ENCODE assay signal across 18 cellular contexts in genomic region chr10:123139165-123139520, GRCh38. TPM values are rescaled to one million over a fixed set of nuclear protein-coding genes. Genes with fewer than 3 reads are reported as not detected.
DNase-seq lines count a peak whose midpoint lies in the region; ATAC-seq, FAIRE-seq and TF ChIP-seq lines count a peak whose summit lies in the region.
"Had no signal": no experiment of that assay in that cellular context is flagged by ENCODE, and none has a peak within 500 bp of the region (broad histone marks: within the 10 kb centered on the region; RNA-seq: fewer than 3 reads in every experiment).

No MANE protein-coding gene starts in this region.

- no peak overlapping the region for H3K27ac Mint-ChIP-seq in activated CD4-positive, alpha-beta memory T cell treated with anti-CD3 and anti-CD28 coated beads for 36 hours
- H3K27ac Mint-ChIP-seq in activated CD4-positive, alpha-beta memory T cell treated with anti-CD3 and anti-CD28 coated beads, Interleukin-2, amount 10 ng/mL, durations not matched to agents 7 days and 5 days: no peak overlapping the region
- peak overlapping the region; percentile 92 for H3K27ac Mint-ChIP-seq in progenitor cell of endocrine pancreas
- H3K27ac Mint-ChIP-seq: activated naive CD8-positive, alpha-beta T cell treated with anti-CD3 and anti-CD28 coated beads, Interleukin-2, amount 10 ng/mL, durations not matched to agents 7 days and 5 days had no signal

- POLR2A ChIA-PET in activated CD4-positive, alpha-beta memory T cell treated with anti-CD3 and anti-CD28 coated beads for 36 hours (lab: Charles Lee): interaction anchor here (1.5 kb wide), 1 partner anchor 11 kb away, joined by 4 read pairs; no protein-coding TSS in a partner anchor
- POLR2A ChIA-PET in activated CD4-positive, alpha-beta memory T cell treated with anti-CD3 and anti-CD28 coated beads, Interleukin-2, amount 10 ng/mL, durations not matched to agents 7 days and 5 days (lab: Charles Lee): interaction anchor here (3.7 kb wide), 1 partner anchor 12 kb away, joined by 27 read pairs; no protein-coding TSS in a partner anchor
- POLR2A ChIA-PET in HCT116 (lab: Charles Lee): interaction anchor here (1.3 kb wide), 1 partner anchor 16 kb away, joined by 4 read pairs; no protein-coding TSS in a partner anchor
- POLR2A ChIA-PET in H1 (lab: Charles Lee; ENCODE audit: partially characterized antibody): interaction anchor here (0.8 to 3.4 kb wide), 3 partner anchors 10 to 12 kb away, joined by 3 to 37 read pairs (median 3); partner anchors contain the start of gene HMX2

- H3K79me2 ChIP-seq in HCT116 (ENCODE audit: insufficient read depth, low read length) (no peaks in the 10 kb centered on the region), H1 (ENCODE audit: control insufficient read depth in 1 of 2, insufficient read depth in 2 of 2, low read length in 2 of 2) (no peaks in the 10 kb centered on the region)

- TF ChIP-seq RAD21 in HCT116 (IDR thresholded peaks at IDR 0.05; ENCODE audit: low read depth): no peak
- no peak for TF ChIP-seq RAD21 in H1 (IDR thresholded peaks at IDR 0.05 in 1 of 2, conservative IDR thresholded peaks at IDR 0.05 in 1 of 2; ENCODE audit: low read depth in 2 of 2, low read length in 2 of 2)

- H3K27ac ChIP-seq in HCT116 (ENCODE audit: low read depth, low read length) (peak overlapping the region; percentile 31; the same call in 1 of the 2 replicates), H1 (ENCODE audit: low read depth, low read length) (no peak overlapping the region)
- H3K27ac ChIP-seq: gastroesophageal sphincter, transverse colon had no signal

- peaks cover 2% of the 10 kb centered on the region for H3K36me3 Mint-ChIP-seq in activated CD4-positive, alpha-beta memory T cell treated with anti-CD3 and anti-CD28 coated beads for 36 hours
- peaks cover 11% of the 10 kb centered on the region for H3K36me3 Mint-ChIP-seq in activated CD4-positive, alpha-beta memory T cell treated with anti-CD3 and anti-CD28 coated beads, Interleukin-2, amount 10 ng/mL, durations not matched to agents 7 days and 5 days (ENCODE audit: low read depth)
- no peaks in the 10 kb centered on the region for H3K36me3 Mint-ChIP-seq in progenitor cell of endocrine pancreas (ENCODE audit: insufficient read depth)
- H3K36me3 Mint-ChIP-seq: activated naive CD8-positive, alpha-beta T cell treated with anti-CD3 and anti-CD28 coated beads, Interleukin-2, amount 10 ng/mL, durations not matched to agents 7 days and 5 days had no signal

- H3K27me3 ChIP-seq in HCT116 (ENCODE audit: insufficient read depth, low read length) (no peaks in the 10 kb centered on the region), H1 (replicated peaks in 1 of 4; ENCODE audit: control insufficient read depth in 3 of 4, extremely low read depth in 1 of 4, insufficient read depth in 3 of 4, low read length in 3 of 4) (peaks cover 86 to 100% (median 98%) of the 10 kb centered on the region in 4 experiments)

- H4K91ac ChIP-seq in H1 (replicated peaks; ENCODE audit: insufficient read length, low read length): no peak overlapping the region

- no peak for ATAC-seq in HCT116
- no peak for ATAC-seq in GM19351 (IDR thresholded peaks at IDR 0.05; ENCODE audit: unreplicated experiment)
- ATAC-seq: gastroesophageal sphincter had no signal

- H2AFZ ChIP-seq in HCT116 (ENCODE audit: low read depth, low read length, poor library complexity, severe bottlenecking) (no peak overlapping the region), H1 (ENCODE audit: low read length) (no peak overlapping the region)

- 6% methylated on average over 7 of the region's 7 CpGs; no CpG with 5 or more reads in 1 of the 2 experiments for WGBS in H1 (ENCODE audit: extremely low coverage in 1 of 2, insufficient coverage in 1 of 2, insufficient read length in 1 of 2, insufficient replicate concordance in 2 of 2, low coverage in 1 of 2, low lambda C conversion rate in 2 of 2, missing lambda C conversion rate in 1 of 2), 2 experiments

- H4K5ac ChIP-seq in H1 (ENCODE audit: insufficient read length, low read depth, low read length): no peak overlapping the region

- H2AK5ac ChIP-seq in H1 (ENCODE audit: low read depth, low read length): no peak overlapping the region

- H2BK5ac ChIP-seq in H1 (ENCODE audit: low read depth, low read length): no peak overlapping the region

- TF ChIP-seq POLR2A in HCT116 (IDR thresholded peaks at IDR 0.05; ENCODE audit: borderline replicate concordance, extremely low read depth, insufficient read depth, insufficient read length) (no peak), H1 (IDR thresholded peaks at IDR 0.05; ENCODE audit: control extremely low read depth in 1 of 2, low read depth in 2 of 2, low read length in 2 of 2) (no peak)

- H2BK15ac ChIP-seq in H1 (ENCODE audit: low read length): no peak overlapping the region

- H3K18ac ChIP-seq in H1 (ENCODE audit: extremely low read depth, low read length): 0 out of 2 replicates have a peak overlapping the region, but pooled peaks have one; percentile 9

- CTCF ChIA-PET in activated CD4-positive, alpha-beta memory T cell treated with anti-CD3 and anti-CD28 coated beads for 36 hours (lab: Charles Lee): interaction anchor here (2.8 kb wide), 1 partner anchor 12 kb away, joined by 22 read pairs; no protein-coding TSS in a partner anchor
- CTCF ChIA-PET in activated CD4-positive, alpha-beta memory T cell treated with anti-CD3 and anti-CD28 coated beads, Interleukin-2, amount 10 ng/mL, durations not matched to agents 7 days and 5 days (lab: Charles Lee): interaction anchor here (0.7 to 3.7 kb wide), 2 partner anchors 11 to 378 kb away, joined by 3 to 21 read pairs; no protein-coding TSS in a partner anchor
- CTCF ChIA-PET in HCT116 (lab: Charles Lee): no interaction called here
- CTCF ChIA-PET in H1 (lab: Charles Lee; ENCODE audit: partially characterized antibody): interaction anchor here (1.0 to 4.4 kb wide), 6 partner anchors 12 to 96 kb away, joined by 3 to 37 read pairs (median 5); partner anchors contain the start of gene BUB3

- H3K56ac ChIP-seq in H1 (replicated peaks; ENCODE audit: insufficient read length, low read depth, low read length): no peak overlapping the region

- intact Hi-C loops in activated CD4-positive, alpha-beta memory T cell treated with anti-CD3 and anti-CD28 coated beads for 36 hours (cut with micrococcal nuclease): loop anchor here (10.0 kb wide), 1 partner anchor 1306 kb away; no protein-coding TSS in a partner anchor
- intact Hi-C loops in HCT116 (cut with micrococcal nuclease): no loop called here

- RAD21 ChIA-PET in HCT116 (lab: Charles Lee; ENCODE audit: low non-redundant PET in 1 of 2, low total read pairs in 2 of 2, uncharacterized antibody in 2 of 2, unreplicated experiment in 2 of 2): no interaction called here

- no peak overlapping the region for H3K4ac ChIP-seq in H1 (replicated peaks; ENCODE audit: insufficient read length, low read depth, low read length)

- H3K9me2 ChIP-seq in HCT116 (ENCODE audit: insufficient read depth): no peaks in the 10 kb centered on the region

- no peak overlapping the region for H3K23ac ChIP-seq in H1 (ENCODE audit: insufficient read length)

- BruUV-seq in HCT116 (replicated peaks; lab: Mats Ljungman, UMichigan): no TSS peak

- H3K14ac ChIP-seq in H1 (ENCODE audit: insufficient read length): no peak overlapping the region

- H3K4me3 Mint-ChIP-seq in activated CD4-positive, alpha-beta memory T cell treated with anti-CD3 and anti-CD28 coated beads for 36 hours: peak overlapping the region; percentile 18
- H3K4me3 Mint-ChIP-seq in activated CD4-positive, alpha-beta memory T cell treated with anti-CD3 and anti-CD28 coated beads, Interleukin-2, amount 10 ng/mL, durations not matched to agents 7 days and 5 days: no peak overlapping the region
- H3K4me3 Mint-ChIP-seq in progenitor cell of endocrine pancreas (ENCODE audit: low read depth): peak overlapping the region; percentile 66

- FAIRE-seq in H1 (lab: Jason Lieb, UNC): no peak

- H3K4me3 ChIP-seq in HCT116 (replicated peaks in 1 of 2; ENCODE audit: low read depth in 1 of 2, low read length in 2 of 2) (peak overlapping the region; percentile 45 to 57), H1 (ENCODE audit: extremely low read depth in 1 of 4, insufficient read depth in 2 of 4, low read depth in 3 of 4, low read length in 4 of 4) (peak overlapping the region in 3 of 4 experiments; percentile 1 to 50 (median 25); a peak in 4 of 8 replicates)
- H3K4me3 ChIP-seq: gastroesophageal sphincter had no signal

- H3K4me1 ChIP-seq in HCT116 (ENCODE audit: control insufficient read depth in 1 of 2, insufficient read depth in 2 of 2, low read length in 2 of 2): peaks cover 5 to 8% of the 10 kb centered on the region in 2 experiments; a peak in 1 of 4 replicates
- H3K4me1 ChIP-seq in H1 (replicated peaks in 1 of 4; ENCODE audit: control insufficient read depth in 3 of 4, insufficient read depth in 4 of 4, low read length in 3 of 4): peaks cover 2 to 44% (median 29%) of the 10 kb centered on the region in 4 experiments

- peaks cover 34% of the 10 kb centered on the region for H3K4me1 Mint-ChIP-seq in activated CD4-positive, alpha-beta memory T cell treated with anti-CD3 and anti-CD28 coated beads for 36 hours (ENCODE audit: low read depth)
- H3K4me1 Mint-ChIP-seq in activated CD4-positive, alpha-beta memory T cell treated with anti-CD3 and anti-CD28 coated beads, Interleukin-2, amount 10 ng/mL, durations not matched to agents 7 days and 5 days: peaks cover 32% of the 10 kb centered on the region
- peaks cover 18% of the 10 kb centered on the region for H3K4me1 Mint-ChIP-seq in progenitor cell of endocrine pancreas (ENCODE audit: low read depth)

- H2BK12ac ChIP-seq in H1 (ENCODE audit: low read depth, low read length): 0 out of 2 replicates have a peak overlapping the region, but pooled peaks have one; percentile 18

- H3K4me2 ChIP-seq in HCT116 (ENCODE audit: low read length): peak overlapping the region; percentile 66
- H3K4me2 ChIP-seq in H1 (ENCODE audit: insufficient read depth in 1 of 2, low read depth in 2 of 2, low read length in 2 of 2): peak overlapping the region; percentile 62 to 67

- peaks cover 14% of the 10 kb centered on the region; the same call in 1 of the 2 replicates for H3K23me2 ChIP-seq in H1 (ENCODE audit: low read depth, low read length)

- no peak overlapping the region for H2BK20ac ChIP-seq in H1 (ENCODE audit: low read length)

- no peaks in the 10 kb centered on the region for H3K36me3 ChIP-seq in HCT116 (ENCODE audit: control insufficient read depth in 1 of 2, insufficient read depth in 2 of 2, low read length in 2 of 2)
- H3K36me3 ChIP-seq in H1 (ENCODE audit: control insufficient read depth in 2 of 4, insufficient read depth in 4 of 4, low read length in 3 of 4): no peaks in the 10 kb centered on the region; a peak in 1 of 8 replicates
- H3K36me3 ChIP-seq: gastroesophageal sphincter, transverse colon had no signal

- H2BK120ac ChIP-seq in H1 (replicated peaks; ENCODE audit: low read depth, low read length): no peak overlapping the region

- TF ChIP-seq CTCF in HCT116 (IDR thresholded peaks at IDR 0.05 in 2 of 3, conservative IDR thresholded peaks at IDR 0.05 in 1 of 3; ENCODE audit: borderline replicate concordance in 1 of 3, insufficient read depth in 1 of 3, low read depth in 2 of 3, low read length in 2 of 3) (no peak), H1 (IDR thresholded peaks at IDR 0.05; ENCODE audit: control extremely low read depth in 1 of 3, insufficient read depth in 1 of 3, low read depth in 1 of 3, low read length in 3 of 3) (no peak), progenitor cell of endocrine pancreas (IDR thresholded peaks at IDR 0.05; ENCODE audit: unreplicated experiment) (no peak)

- TF ChIP-seq EP300 in H1 (IDR thresholded peaks at IDR 0.05; ENCODE audit: borderline replicate concordance in 1 of 2, low read depth in 2 of 2, low read length in 2 of 2): no peak

- peaks cover 75% of the 10 kb centered on the region for H3K27me3 Mint-ChIP-seq in activated CD4-positive, alpha-beta memory T cell treated with anti-CD3 and anti-CD28 coated beads for 36 hours
- H3K27me3 Mint-ChIP-seq in activated CD4-positive, alpha-beta memory T cell treated with anti-CD3 and anti-CD28 coated beads, Interleukin-2, amount 10 ng/mL, durations not matched to agents 7 days and 5 days: peaks cover 82% of the 10 kb centered on the region
- H3K27me3 Mint-ChIP-seq in progenitor cell of endocrine pancreas: peaks cover 85% of the 10 kb centered on the region

- no peaks in the 10 kb centered on the region for H3K9me3 Mint-ChIP-seq in activated CD4-positive, alpha-beta memory T cell treated with anti-CD3 and anti-CD28 coated beads for 36 hours
- no peaks in the 10 kb centered on the region for H3K9me3 Mint-ChIP-seq in activated CD4-positive, alpha-beta memory T cell treated with anti-CD3 and anti-CD28 coated beads, Interleukin-2, amount 10 ng/mL, durations not matched to agents 7 days and 5 days
- H3K9me3 Mint-ChIP-seq in progenitor cell of endocrine pancreas (ENCODE audit: low read depth): no peaks in the 10 kb centered on the region
- H3K9me3 Mint-ChIP-seq: activated naive CD8-positive, alpha-beta T cell treated with anti-CD3 and anti-CD28 coated beads, Interleukin-2, amount 10 ng/mL, durations not matched to agents 7 days and 5 days had no signal

- H3K9me3 ChIP-seq in HCT116 (ENCODE audit: control insufficient read depth in 1 of 2, insufficient read depth in 1 of 2, low read depth in 1 of 2, low read length in 2 of 2): no peaks in the 10 kb centered on the region
- H3K9me3 ChIP-seq in H1 (ENCODE audit: insufficient read depth in 2 of 2, low read depth in 1 of 2, low read length in 1 of 2): no peaks in the 10 kb centered on the region
- H3K9me3 ChIP-seq: gastroesophageal sphincter, transverse colon had no signal

- H3K79me1 ChIP-seq in H1 (ENCODE audit: low read depth, low read length): no peaks in the 10 kb centered on the region

- H4K20me1 ChIP-seq in HCT116 (ENCODE audit: insufficient read depth): no peaks in the 10 kb centered on the region
- H4K20me1 ChIP-seq in H1 (replicated peaks in 1 of 2; ENCODE audit: control insufficient read depth in 1 of 2, insufficient read depth in 2 of 2, low read length in 2 of 2): peaks cover 11 to 29% of the 10 kb centered on the region in 2 experiments

- H3K9ac ChIP-seq in HCT116 (ENCODE audit: low read length) (peak overlapping the region; percentile 4; the same call in 1 of the 2 replicates), H1 (replicated peaks in 1 of 4; ENCODE audit: extremely low read depth in 1 of 4, low read depth in 3 of 4, low read length in 3 of 4) (no peak overlapping the region)

- no peak overlapping the region for H4K8ac ChIP-seq in H1 (ENCODE audit: extremely low read depth, insufficient read depth, low read length)

- no peak for DNase-seq in activated CD4-positive, alpha-beta memory T cell treated with anti-CD3 and anti-CD28 coated beads for 36 hours
- no peak for DNase-seq in activated CD4-positive, alpha-beta memory T cell treated with anti-CD3 and anti-CD28 coated beads, Interleukin-2, amount 10 ng/mL, durations not matched to agents 7 days and 5 days
- no peak for DNase-seq in HCT116 (ENCODE audit: low read depth, low spot score)
- no peak for DNase-seq in H1 (ENCODE audit: low read depth in 1 of 2, low spot score in 2 of 2)
- DNase-seq in progenitor cell of endocrine pancreas (ENCODE audit: low spot score, unreplicated experiment): no peak
- no peak for DNase-seq in 8988T
- no peak for DNase-seq in GM19240 (ENCODE audit: insufficient read length, low spot score)
- DNase-seq: activated CD4-positive, CD25-positive, alpha-beta regulatory T cell treated with anti-CD3 and anti-CD28 coated beads, Interleukin-2, amount 50 U/mL, for 72 hours; activated naive CD8-positive, alpha-beta T cell treated with anti-CD3 and anti-CD28 coated beads, Interleukin-2, amount 10 ng/mL, durations not matched to agents 7 days and 5 days; dermis blood vessel endothelial cell; NCI-H2029; SIG-M5 had no signal

RNA-seq across cellular contexts. Expression of gene HMX3, which starts 3.4 kb away (rescaled TPM):
- total RNA-seq in activated CD4-positive, alpha-beta memory T cell treated with anti-CD3 and anti-CD28 coated beads for 36 hours: under 1 TPM; 0.19 to 0.24 TPM
- not detected for total RNA-seq in activated CD4-positive, alpha-beta memory T cell treated with anti-CD3 and anti-CD28 coated beads, Interleukin-2, amount 10 ng/mL, durations not matched to agents 7 days and 5 days
- total RNA-seq in HCT116 (2021; ENCODE audit: unreplicated experiment) (not detected), progenitor cell of endocrine pancreas (not detected in 2 replicates)
- not detected in 2 replicates for polyA plus RNA-seq in HCT116 (2012)
- total RNA-seq in H1 (2021; fragmentation: NEBNext Ultra II Directional; extraction: Animal tissue kit (Norgen Biotek cat#: 25700)): 0.27 TPM in 1 of 2 replicates, not detected in the other
- polyA plus RNA-seq in H1 (2011; rRNA removed): 0.05 and 0.25 TPM in 2 replicates
- polyA plus RNA-seq in H1 (2011; cell fraction: cytosol; rRNA removed): 0.17 TPM
- polyA plus RNA-seq in H1 (2011; cell fraction: nucleus; rRNA removed): 0.16 TPM
- polyA plus RNA-seq in H1 (2012, experiment 1 of 2): 0.16 TPM in 1 of 4 replicates, not detected in the others
- not detected for polyA plus RNA-seq in H1 (2012, experiment 2 of 2)
- polyA plus RNA-seq in H1 (2013, experiment 1 of 2): 0.14 TPM
- polyA plus RNA-seq in H1 (2013, experiment 2 of 2): 0.11 TPM
- not detected in 2 replicates for polyA minus RNA-seq in H1 (2011; rRNA and poly(A)+ RNA removed)
- not detected for polyA minus RNA-seq in H1 (2011; cell fraction: cytosol; rRNA and poly(A)+ RNA removed)
- polyA minus RNA-seq in H1 (2011; cell fraction: nucleus; rRNA and poly(A)+ RNA removed): not detected
- total RNA-seq: activated naive CD8-positive, alpha-beta T cell treated with anti-CD3 and anti-CD28 coated beads, Interleukin-2, amount 10 ng/mL, durations not matched to agents 7 days and 5 days; dermis blood vessel endothelial cell; lower leg skin; T-helper 2 cell treated with Interferon-gamma antibody and Interleukin-4, amounts not matched to agents 100 ng/mL and 5 ng/mL, for 36 hours had no signal
- polyA plus RNA-seq: esophagus had no signal

RNA-seq across cellular contexts. Expression of gene HMX2, which starts 8.8 kb away (rescaled TPM):
- total RNA-seq in activated CD4-positive, alpha-beta memory T cell treated with anti-CD3 and anti-CD28 coated beads for 36 hours: under 1 TPM; 0.31 to 0.43 TPM
- total RNA-seq in activated CD4-positive, alpha-beta memory T cell treated with anti-CD3 and anti-CD28 coated beads, Interleukin-2, amount 10 ng/mL, durations not matched to agents 7 days and 5 days: not detected
- not detected for total RNA-seq in HCT116 (2021; ENCODE audit: unreplicated experiment)
- polyA plus RNA-seq in HCT116 (2012): not detected in 2 replicates
- 1.3 and 2.0 TPM in 2 replicates for total RNA-seq in H1 (2021; fragmentation: NEBNext Ultra II Directional; extraction: Animal tissue kit (Norgen Biotek cat#: 25700))
- 2.2 and 2.7 TPM in 2 replicates for polyA plus RNA-seq in H1 (2011; rRNA removed)
- 1.1 TPM for polyA plus RNA-seq in H1 (2011; cell fraction: cytosol; rRNA removed)
- 0.97 TPM for polyA plus RNA-seq in H1 (2011; cell fraction: nucleus; rRNA removed)
- 0.64 to 1.5 TPM (median 1.2 TPM) in 4 replicates for polyA plus RNA-seq in H1 (2012, experiment 1 of 2)
- 1.3 TPM for polyA plus RNA-seq in H1 (2012, experiment 2 of 2)
- polyA plus RNA-seq in H1 (2013, experiment 1 of 2): 5.4 TPM
- 5.4 TPM for polyA plus RNA-seq in H1 (2013, experiment 2 of 2)
- 0.17 and 0.35 TPM in 2 replicates for polyA minus RNA-seq in H1 (2011; rRNA and poly(A)+ RNA removed)
- polyA minus RNA-seq in H1 (2011; cell fraction: cytosol; rRNA and poly(A)+ RNA removed): 1.8 TPM
- 0.90 TPM for polyA minus RNA-seq in H1 (2011; cell fraction: nucleus; rRNA and poly(A)+ RNA removed)
- total RNA-seq in progenitor cell of endocrine pancreas: not detected in 2 replicates
- total RNA-seq: activated naive CD8-positive, alpha-beta T cell treated with anti-CD3 and anti-CD28 coated beads, Interleukin-2, amount 10 ng/mL, durations not matched to agents 7 days and 5 days; dermis blood vessel endothelial cell; gastroesophageal sphincter; lower leg skin; T-helper 2 cell treated with Interferon-gamma antibody and Interleukin-4, amounts not matched to agents 100 ng/mL and 5 ng/mL, for 36 hours had no signal

RNA-seq across cellular contexts. Expression of gene BUB3, which starts 15.1 kb away (rescaled TPM):
- total RNA-seq in activated CD4-positive, alpha-beta memory T cell treated with anti-CD3 and anti-CD28 coated beads for 36 hours: 100 to 1,000 TPM; 259 to 265 TPM
- total RNA-seq in activated CD4-positive, alpha-beta memory T cell treated with anti-CD3 and anti-CD28 coated beads, Interleukin-2, amount 10 ng/mL, durations not matched to agents 7 days and 5 days: 100 to 1,000 TPM; 266 to 275 TPM
- total RNA-seq in HCT116 (2021; ENCODE audit: unreplicated experiment) (271 TPM), progenitor cell of endocrine pancreas (92.3 and 93.2 TPM in 2 replicates)
- 413 and 417 TPM in 2 replicates for polyA plus RNA-seq in HCT116 (2012)
- 184 and 207 TPM in 2 replicates for total RNA-seq in H1 (2021; fragmentation: NEBNext Ultra II Directional; extraction: Animal tissue kit (Norgen Biotek cat#: 25700))
- 183 and 187 TPM in 2 replicates for polyA plus RNA-seq in H1 (2011; rRNA removed)
- 273 TPM for polyA plus RNA-seq in H1 (2011; cell fraction: cytosol; rRNA removed)
- 335 TPM for polyA plus RNA-seq in H1 (2011; cell fraction: nucleus; rRNA removed)
- polyA plus RNA-seq in H1 (2012, experiment 1 of 2): 205 to 238 TPM (median 210 TPM) in 4 replicates
- polyA plus RNA-seq in H1 (2012, experiment 2 of 2): 23.6 TPM
- polyA plus RNA-seq in H1 (2013, experiment 1 of 2): 139 TPM
- polyA plus RNA-seq in H1 (2013, experiment 2 of 2): 140 TPM
- polyA minus RNA-seq in H1 (2011; rRNA and poly(A)+ RNA removed): 387 and 444 TPM in 2 replicates
- polyA minus RNA-seq in H1 (2011; cell fraction: cytosol; rRNA and poly(A)+ RNA removed): 179 TPM
- polyA minus RNA-seq in H1 (2011; cell fraction: nucleus; rRNA and poly(A)+ RNA removed): 286 TPM
